ENCODE assay signal across 7 cellular contexts in genomic region chr14:99430491-99430890, GRCh38. TPM values are rescaled to one million over a fixed set of nuclear protein-coding genes. Genes with fewer than 3 reads are reported as not detected.
A peak's percentile ranks its signal among the peaks of the same experiment; 100 is the strongest.
DNase-seq lines count a peak whose midpoint lies in the region; ATAC-seq, FAIRE-seq and TF ChIP-seq lines count a peak whose summit lies in the region.

No MANE protein-coding gene starts in this region.

- TF ChIP-seq CTCF in GM12874 (IDR thresholded peaks at IDR 0.05; ENCODE audit: insufficient read depth, low read depth, low read length) (peak; percentile 54; the same call in 1 of the 2 replicates), HFFc6 (IDR thresholded peaks at IDR 0.05) (peak; percentile 62), kidney (IDR thresholded peaks at IDR 0.05; ENCODE audit: borderline replicate concordance, extremely low read depth, insufficient read depth) (peak; percentile 38)

- H3K9me3 Mint-ChIP-seq in HFFc6, result peaks cover 17% of the 10 kb centered on the region; the same call in 1 of the 2 replicates

- DNase-seq in HFFc6, result no peak
- DNase-seq in activated CD4-positive, alpha-beta T cell treated with anti-CD3 and anti-CD28 coated beads, Interleukin-2, amount 50 U/mL, for 48 hours, result peak; percentile 26 to 29
- peak; percentile 78 for DNase-seq in kidney
- DNase-seq in COLO668 (lab: John Stamatoyannopoulos, UW; ENCODE audit: unreplicated experiment), result no peak
- DNase-seq in H54 (ENCODE audit: insufficient read length, low spot score), result no peak

- TF ChIP-seq POLR2A in H54 (IDR thresholded peaks at IDR 0.05; ENCODE audit: low read depth, low read length), result no peak

- peaks cover 21 to 22% of the 10 kb centered on the region in 2 donors for H3K4me1 ChIP-seq in kidney (ENCODE audit: control insufficient read depth in 1 of 2, insufficient read depth in 1 of 2, low read depth in 1 of 2, low read length in 2 of 2)

- H3K27ac ChIP-seq in kidney (ENCODE audit: low read depth in 2 of 2, low read length in 2 of 2), result no peak overlapping the region

- no peak overlapping the region for H3K4me3 ChIP-seq in kidney (ENCODE audit: low read length in 2 of 2)

- H3K27ac Mint-ChIP-seq in HFFc6, result no peak overlapping the region

- peaks cover 28% of the 10 kb centered on the region for H3K4me1 Mint-ChIP-seq in HFFc6 (ENCODE audit: low read depth)

- no peak for FAIRE-seq in kidney (lab: Jason Lieb, UNC)
- no peak for FAIRE-seq in H54 (lab: Jason Lieb, UNC)

- H3K27me3 Mint-ChIP-seq in HFFc6 (ENCODE audit: insufficient read depth), result no peaks in the 10 kb centered on the region; the same call in 1 of the 2 replicates

- H3K9me3 ChIP-seq in kidney (ENCODE audit: control insufficient read depth in 1 of 2, low read length in 2 of 2), result peaks cover 0 to 5% of the 10 kb centered on the region in 2 donors

- no peak for ATAC-seq in GM21717 (IDR thresholded peaks at IDR 0.05; ENCODE audit: unreplicated experiment)

- H3K9ac ChIP-seq in kidney (ENCODE audit: low read length in 2 of 2), result no peak overlapping the region

- intact Hi-C loops in kidney (cut with DNase I), result no loop called here

- H3K36me3 Mint-ChIP-seq in HFFc6 (ENCODE audit: low read depth), result peaks cover 38% of the 10 kb centered on the region

- peaks cover 0 to 17% of the 10 kb centered on the region in 2 donors for H3K36me3 ChIP-seq in kidney (ENCODE audit: control insufficient read depth in 1 of 2, insufficient read depth in 2 of 2, low read length in 2 of 2)

- H3K4me3 Mint-ChIP-seq in HFFc6, result no peak overlapping the region

RNA-seq across cellular contexts. Expression of gene SETD3, which starts 50.2 kb away (rescaled TPM):
- 10 to 100 TPM; 42.1 to 53.9 (median 47.0) TPM for total RNA-seq in HFFc6 (2021; fragmentation: NEBNext Ultra II Directional; extraction: Animal tissue kit (Norgen Biotek cat#: 25700))
- 85.6 TPM for total RNA-seq in kidney
- 74.0 TPM for polyA plus RNA-seq in kidney (ENCODE audit: insufficient read depth, low read depth, low replicate concordance)

RNA-seq across cellular contexts. Expression of gene CCNK, which starts 50.7 kb away (rescaled TPM):
- total RNA-seq in HFFc6 (2021; fragmentation: NEBNext Ultra II Directional; extraction: Animal tissue kit (Norgen Biotek cat#: 25700)), result 10 to 100 TPM; 74.9 to 93.1 (median 86.4) TPM
- total RNA-seq in kidney, result 40.6 TPM
- polyA plus RNA-seq in kidney (ENCODE audit: insufficient read depth, low read depth, low replicate concordance), result 12.8 TPM

Comparison
In these comparisons a context has a peak if more than half of its experiments do, and no peak if none do; other contexts are left out.
1. DNase-seq: peak in activated CD4-positive, alpha-beta T cell treated with anti-CD3 and anti-CD28 coated beads, Interleukin-2, amount 50 U/mL, for 48 hours (2 of 2) and kidney (single experiment); none in HFFc6 (single experiment), COLO668 (single experiment) and H54 (single experiment).
2. Peak in every context shown above with its lines, with median percentiles within 50 percentile points of each other: CTCF ChIP-seq.